Comparison of ENCODE assay signal across 24 cellular contexts in the genomic region with DNA sequence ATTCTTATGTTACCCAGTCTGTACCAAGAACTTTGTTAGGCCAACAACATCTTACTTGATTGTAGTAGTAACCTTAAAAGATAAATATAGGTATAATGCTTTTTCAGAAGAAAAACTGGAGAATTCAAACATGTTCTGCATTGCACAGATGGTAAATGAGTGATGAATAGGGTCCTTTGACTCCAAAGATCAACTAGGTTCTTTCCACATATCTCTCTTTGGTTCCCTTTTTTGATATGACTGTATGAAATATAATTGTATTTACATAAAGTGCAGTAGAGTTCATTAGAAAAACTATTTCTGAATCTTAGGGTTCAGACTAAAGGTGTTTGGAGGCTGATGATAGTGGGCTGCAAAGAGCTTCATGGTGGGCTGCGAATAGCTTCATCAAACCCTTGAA.
A peak's percentile ranks its signal among the peaks of the same experiment; 100 is the strongest.
DNase-seq lines count a peak whose midpoint lies in the region; ATAC-seq and TF ChIP-seq lines count a peak whose summit lies in the region.
"Had no signal": no experiment of that assay in that cellular context is flagged by ENCODE, and none has a peak within 500 bp of the region (broad histone marks: within the 10 kb centered on the region; RNA-seq: fewer than 3 reads in every experiment).

No MANE protein-coding gene starts in this region.

- ATAC-seq in upper lobe of right lung: no peak
- ATAC-seq in HG02798 (IDR thresholded peaks at IDR 0.05; ENCODE audit: poor library complexity, unreplicated experiment): no peak
- ATAC-seq in esophagus mucosa: no peak

- no peak overlapping the region for H3K27ac ChIP-seq in OCI-LY7 (ENCODE audit: low read depth, low read length, poor library complexity, severe bottlenecking)
- H3K27ac ChIP-seq in epithelial cell of prostate: peak overlapping the region; percentile 84
- peak overlapping the region; percentile 18 for H3K27ac ChIP-seq in upper lobe of right lung
- H3K27ac ChIP-seq: breast epithelium, esophagus muscularis mucosa, gastrocnemius medialis, Peyer's patch, sigmoid colon had no signal

- H3K4me2 ChIP-seq in OCI-LY7 (ENCODE audit: low read length): no peak overlapping the region

- no TSS peak for BruUV-seq in OCI-LY7 (replicated peaks; lab: Mats Ljungman, UMichigan)

- CTCF ChIA-PET in OCI-LY7 (lab: Charles Lee; ENCODE audit: unreplicated experiment): no interaction called here

- TF ChIP-seq CTCF in OCI-LY7 (conservative IDR thresholded peaks at IDR 0.05; ENCODE audit: low read length): no peak
- TF ChIP-seq CTCF in upper lobe of right lung (IDR thresholded peaks at IDR 0.05): no peak

- POLR2A ChIA-PET in OCI-LY7 (lab: Charles Lee): no interaction called here

- no peaks in the 10 kb centered on the region for H3K9me2 ChIP-seq in OCI-LY7 (ENCODE audit: insufficient read depth, low read length)

- no peaks in the 10 kb centered on the region for H3K79me2 ChIP-seq in OCI-LY7 (ENCODE audit: insufficient read depth, low read depth, low read length)

- DNase-seq in SIG-M5 treated with dmso at 0.1 percent for 504 hours (lab: John Stamatoyannopoulos, UW; ENCODE audit: unreplicated experiment) (peak; percentile 52), SIG-M5 (lab: John Stamatoyannopoulos, UW) (no peak), OCI-LY7 (ENCODE audit: low spot score) (no peak), epithelial cell of prostate (ENCODE audit: low read depth, low spot score) (no peak), upper lobe of right lung (no peak), DMS53 (lab: John Stamatoyannopoulos, UW) (no peak)
- DNase-seq: activated CD4-positive, alpha-beta T cell treated with anti-CD3 and anti-CD28 coated beads for 4 hours; activated T-cell treated with anti-CD3 and anti-CD28 coated beads, Interleukin-2, amount 50 U/mL, for 24 hours; BE2C; effector CD8-positive, alpha-beta T cell; NCI-H1417; NCI-H2081; NCI-H82; nephron progenitor cell; stimulated activated CD8-positive, alpha-beta memory T cell treated with anti-CD3 and anti-CD28 coated beads, Interleukin-4, amount 100 ng/mL, for 48 hours; T-helper 2 cell had no signal

- peak overlapping the region; percentile 8; the same call in 1 of the 2 replicates for H2AFZ ChIP-seq in OCI-LY7 (ENCODE audit: low read length)

- no peaks in the 10 kb centered on the region for H4K20me1 ChIP-seq in OCI-LY7 (ENCODE audit: insufficient read depth, low read length)

- H3K36me3 ChIP-seq in OCI-LY7 (ENCODE audit: insufficient read depth, low read length) (no peaks in the 10 kb centered on the region), upper lobe of right lung (no peaks in the 10 kb centered on the region)
- H3K36me3 ChIP-seq: BE2C, breast epithelium, esophagus muscularis mucosa, gastrocnemius medialis, Peyer's patch, sigmoid colon had no signal

- peaks cover 3% of the 10 kb centered on the region for H3K4me1 ChIP-seq in OCI-LY7 (ENCODE audit: insufficient read depth, low read length, poor library complexity, severe bottlenecking)
- H3K4me1 ChIP-seq in upper lobe of right lung: peaks cover 23% of the 10 kb centered on the region
- H3K4me1 ChIP-seq: BE2C, breast epithelium, sigmoid colon had no signal

- no peaks in the 10 kb centered on the region for H3K27me3 ChIP-seq in upper lobe of right lung
- H3K27me3 ChIP-seq: BE2C, breast epithelium, esophagus muscularis mucosa, gastrocnemius medialis, Peyer's patch, sigmoid colon had no signal

- H3K4me3 ChIP-seq in OCI-LY7 (ENCODE audit: low read depth, low read length, poor library complexity, severe bottlenecking) (no peak overlapping the region), upper lobe of right lung (no peak overlapping the region)
- H3K4me3 ChIP-seq: breast epithelium, esophagus muscularis mucosa, gastrocnemius medialis, mucosa of descending colon, Peyer's patch, sigmoid colon had no signal

- H3K9me3 ChIP-seq in OCI-LY7 (ENCODE audit: low read length) (no peaks in the 10 kb centered on the region), upper lobe of right lung (no peaks in the 10 kb centered on the region)
- H3K9me3 ChIP-seq: BE2C, breast epithelium, esophagus muscularis mucosa, gastrocnemius medialis, mucosa of descending colon, Peyer's patch, sigmoid colon had no signal

- intact Hi-C loops in OCI-LY7 (cut with micrococcal nuclease; ENCODE audit: unreplicated experiment): no loop called here
- intact Hi-C loops in upper lobe of right lung (cut with DNase I): no loop called here
